In genomic region chr11:117092951-117093590, GRCh38 we compare ENCODE assay signal across 12 cellular contexts. TPM values are rescaled to one million over a fixed set of nuclear protein-coding genes. Genes with fewer than 3 reads are reported as not detected.
DNase-seq lines count a peak whose midpoint lies in the region; ATAC-seq and TF ChIP-seq lines count a peak whose summit lies in the region.
"Had no signal": no experiment of that assay in that cellular context is flagged by ENCODE, and none has a peak within 500 bp of the region (broad histone marks: within the 10 kb centered on the region; RNA-seq: fewer than 3 reads in every experiment).

No MANE protein-coding gene starts in this region.

- no peak overlapping the region for H3K4me3 ChIP-seq in CD8-positive, alpha-beta T cell (ENCODE audit: low read depth, low read length)
- no peak overlapping the region for H3K4me3 ChIP-seq in muscle layer of colon (ENCODE audit: low read depth in 1 of 2, low read length in 2 of 2)
- H3K4me3 ChIP-seq: BLaER1 had no signal

- CTCF ChIA-PET in CD8-positive, alpha-beta T cell (lab: Charles Lee) = interaction anchor here (0.5 to 1.0 kb wide), 2 partner anchors 13 to 213 kb away, joined by 3 to 4 read pairs; no protein-coding TSS in a partner anchor
- CTCF ChIA-PET in activated CD4-positive, alpha-beta memory T cell treated with anti-CD3 and anti-CD28 coated beads, Interleukin-2, amount 10 ng/mL, durations not matched to agents 7 days and 5 days (lab: Charles Lee) = no interaction called here

- POLR2A ChIA-PET in CD8-positive, alpha-beta T cell (lab: Charles Lee) = interaction anchor here (0.6 kb wide), 1 partner anchor 100 kb away, joined by 3 read pairs; no protein-coding TSS in a partner anchor
- POLR2A ChIA-PET in activated CD4-positive, alpha-beta memory T cell treated with anti-CD3 and anti-CD28 coated beads, Interleukin-2, amount 10 ng/mL, durations not matched to agents 7 days and 5 days (lab: Charles Lee) = interaction anchor here (1.4 to 6.2 kb wide), 2 partner anchors 107 to 163 kb away, joined by 4 to 51 read pairs; no protein-coding TSS in a partner anchor

- no peak for DNase-seq in CD8-positive, alpha-beta T cell
- DNase-seq in GM20000 (ENCODE audit: low spot score) (peak; percentile 60), erythroblast (lab: John Stamatoyannopoulos, UW) (no peak)
- DNase-seq in activated CD4-positive, alpha-beta memory T cell treated with anti-CD3 and anti-CD28 coated beads, Interleukin-2, amount 10 ng/mL, durations not matched to agents 7 days and 5 days = no peak
- no peak for DNase-seq in stimulated activated CD4-positive, alpha-beta T cell treated with anti-CD3 and anti-CD28 coated beads, Interleukin-12 subunit alpha, Interleukin-12 subunit beta, amount 100 ng/mL, for 4 hours
- DNase-seq: endodermal cell, hippocampal formation, T1000 had no signal

- peak overlapping the region; percentile 34 for H3K27ac Mint-ChIP-seq in CD8-positive, alpha-beta T cell
- peak overlapping the region; percentile 41 for H3K27ac Mint-ChIP-seq in activated CD4-positive, alpha-beta memory T cell treated with anti-CD3 and anti-CD28 coated beads, Interleukin-2, amount 10 ng/mL, durations not matched to agents 7 days and 5 days
- H3K27ac Mint-ChIP-seq: endodermal cell had no signal

- H3K27me3 ChIP-seq in CD8-positive, alpha-beta T cell (ENCODE audit: insufficient read depth, low read length) = no peaks in the 10 kb centered on the region
- no peaks in the 10 kb centered on the region for H3K27me3 ChIP-seq in muscle layer of colon (ENCODE audit: control insufficient read depth in 1 of 2, insufficient read depth in 2 of 2, low read length in 2 of 2)
- H3K27me3 ChIP-seq: BLaER1 had no signal

- peaks cover 51% of the 10 kb centered on the region for H3K4me1 ChIP-seq in CD8-positive, alpha-beta T cell (ENCODE audit: insufficient read depth, low read length)
- peaks cover 63% of the 10 kb centered on the region for H3K4me1 ChIP-seq in muscle layer of colon (ENCODE audit: insufficient read depth, low read length)

- H3K9me3 Mint-ChIP-seq in CD8-positive, alpha-beta T cell = no peaks in the 10 kb centered on the region
- peaks cover 4% of the 10 kb centered on the region for H3K9me3 Mint-ChIP-seq in activated CD4-positive, alpha-beta memory T cell treated with anti-CD3 and anti-CD28 coated beads, Interleukin-2, amount 10 ng/mL, durations not matched to agents 7 days and 5 days

- peaks cover 73% of the 10 kb centered on the region for H3K4me1 Mint-ChIP-seq in CD8-positive, alpha-beta T cell (ENCODE audit: low read depth)
- H3K4me1 Mint-ChIP-seq in activated CD4-positive, alpha-beta memory T cell treated with anti-CD3 and anti-CD28 coated beads, Interleukin-2, amount 10 ng/mL, durations not matched to agents 7 days and 5 days = peaks cover 74% of the 10 kb centered on the region

- H3K27ac ChIP-seq in CD8-positive, alpha-beta T cell (ENCODE audit: low read depth, low read length) = no peak overlapping the region
- H3K27ac ChIP-seq in muscle layer of colon (ENCODE audit: low read depth, low read length) = peak overlapping the region; percentile 53
- H3K27ac ChIP-seq: BLaER1 had no signal

- no peak for TF ChIP-seq CTCF in CD8-positive, alpha-beta T cell (IDR thresholded peaks at IDR 0.05)
- TF ChIP-seq CTCF in GM20000 (IDR thresholded peaks at IDR 0.05; ENCODE audit: extremely low read depth, missing control alignments) = no peak

- peaks cover 22% of the 10 kb centered on the region for H3K36me3 Mint-ChIP-seq in CD8-positive, alpha-beta T cell
- peaks cover 32% of the 10 kb centered on the region for H3K36me3 Mint-ChIP-seq in activated CD4-positive, alpha-beta memory T cell treated with anti-CD3 and anti-CD28 coated beads, Interleukin-2, amount 10 ng/mL, durations not matched to agents 7 days and 5 days (ENCODE audit: low read depth)

- intact Hi-C loops in CD8-positive, alpha-beta T cell (cut with DNase I, micrococcal nuclease) = no loop called here

- H3K9me3 ChIP-seq in CD8-positive, alpha-beta T cell (ENCODE audit: low read length) = no peaks in the 10 kb centered on the region
- no peaks in the 10 kb centered on the region for H3K9me3 ChIP-seq in muscle layer of colon (ENCODE audit: low read length)
- H3K9me3 ChIP-seq: BLaER1 had no signal

- peak overlapping the region; percentile 63 for H3K4me3 Mint-ChIP-seq in CD8-positive, alpha-beta T cell
- peak overlapping the region; percentile 40 for H3K4me3 Mint-ChIP-seq in activated CD4-positive, alpha-beta memory T cell treated with anti-CD3 and anti-CD28 coated beads, Interleukin-2, amount 10 ng/mL, durations not matched to agents 7 days and 5 days
- H3K4me3 Mint-ChIP-seq: endodermal cell had no signal

- no peak for ATAC-seq in CD8-positive, alpha-beta T cell
- ATAC-seq in GM21367 (IDR thresholded peaks at IDR 0.05; ENCODE audit: unreplicated experiment) (no peak), HG03457 (IDR thresholded peaks at IDR 0.05; ENCODE audit: unreplicated experiment) (no peak)

- H3K27me3 Mint-ChIP-seq in CD8-positive, alpha-beta T cell (ENCODE audit: low read depth) = no peaks in the 10 kb centered on the region
- H3K27me3 Mint-ChIP-seq in activated CD4-positive, alpha-beta memory T cell treated with anti-CD3 and anti-CD28 coated beads, Interleukin-2, amount 10 ng/mL, durations not matched to agents 7 days and 5 days = no peaks in the 10 kb centered on the region

- TF ChIP-seq POLR2A in erythroblast (IDR thresholded peaks at IDR 0.05; ENCODE audit: low read length) = no peak

- no peaks in the 10 kb centered on the region for H3K36me3 ChIP-seq in CD8-positive, alpha-beta T cell (ENCODE audit: insufficient read depth, low read length)
- no peaks in the 10 kb centered on the region for H3K36me3 ChIP-seq in muscle layer of colon (ENCODE audit: insufficient read depth, low read length)
- H3K36me3 ChIP-seq: BLaER1 had no signal

- no peak overlapping the region for H3K9ac ChIP-seq in muscle layer of colon (ENCODE audit: low read length)
- H3K9ac ChIP-seq: BLaER1 had no signal

RNA-seq across cellular contexts. Expression of gene SIK3, which starts 5.2 kb away (rescaled TPM):
- 100 to 1,000 TPM in 1 of 2 experiments, 10 to 100 TPM in 1; 96.6 to 107 TPM for total RNA-seq in CD8-positive, alpha-beta T cell
- total RNA-seq in activated CD4-positive, alpha-beta memory T cell treated with anti-CD3 and anti-CD28 coated beads, Interleukin-2, amount 10 ng/mL, durations not matched to agents 7 days and 5 days = 10 to 100 TPM; 36.4 to 43.0 TPM

RNA-seq across cellular contexts. Expression of gene PAFAH1B2, which starts 51.0 kb away (rescaled TPM):
- 10 to 100 TPM; 52.1 to 55.9 TPM for total RNA-seq in CD8-positive, alpha-beta T cell
- total RNA-seq in activated CD4-positive, alpha-beta memory T cell treated with anti-CD3 and anti-CD28 coated beads, Interleukin-2, amount 10 ng/mL, durations not matched to agents 7 days and 5 days = 10 to 100 TPM; 60.1 to 62.8 TPM
